Comparison of ENCODE assay signal across 1 cellular context in genomic region chr1:6471969-6472368, GRCh38.
TF ChIP-seq lines count a peak whose summit lies in the region.

No MANE protein-coding gene starts in this region.

TF ChIP-seq in IMR-90, 13 proteins besides CTCF, POLR2A, EP300 and RAD21 (continued from another document):
- TF ChIP-seq, protein P1, sequence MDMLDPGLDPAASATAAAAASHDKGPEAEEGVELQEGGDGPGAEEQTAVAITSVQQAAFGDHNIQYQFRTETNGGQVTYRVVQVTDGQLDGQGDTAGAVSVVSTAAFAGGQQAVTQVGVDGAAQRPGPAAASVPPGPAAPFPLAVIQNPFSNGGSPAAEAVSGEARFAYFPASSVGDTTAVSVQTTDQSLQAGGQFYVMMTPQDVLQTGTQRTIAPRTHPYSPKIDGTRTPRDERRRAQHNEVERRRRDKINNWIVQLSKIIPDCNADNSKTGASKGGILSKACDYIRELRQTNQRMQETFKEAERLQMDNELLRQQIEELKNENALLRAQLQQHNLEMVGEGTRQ (IDR thresholded peaks at IDR 0.05; ENCODE audit: low read depth, low read length): no peak
- TF ChIP-seq BHLHE40 (IDR thresholded peaks at IDR 0.05; ENCODE audit: low read depth, low read length): no peak
- TF ChIP-seq MAFK (IDR thresholded peaks at IDR 0.05; ENCODE audit: low read depth, low read length): no peak
- no peak for TF ChIP-seq NFE2L2 (IDR thresholded peaks at IDR 0.05; ENCODE audit: low read depth, low read length)
- TF ChIP-seq, protein P2, sequence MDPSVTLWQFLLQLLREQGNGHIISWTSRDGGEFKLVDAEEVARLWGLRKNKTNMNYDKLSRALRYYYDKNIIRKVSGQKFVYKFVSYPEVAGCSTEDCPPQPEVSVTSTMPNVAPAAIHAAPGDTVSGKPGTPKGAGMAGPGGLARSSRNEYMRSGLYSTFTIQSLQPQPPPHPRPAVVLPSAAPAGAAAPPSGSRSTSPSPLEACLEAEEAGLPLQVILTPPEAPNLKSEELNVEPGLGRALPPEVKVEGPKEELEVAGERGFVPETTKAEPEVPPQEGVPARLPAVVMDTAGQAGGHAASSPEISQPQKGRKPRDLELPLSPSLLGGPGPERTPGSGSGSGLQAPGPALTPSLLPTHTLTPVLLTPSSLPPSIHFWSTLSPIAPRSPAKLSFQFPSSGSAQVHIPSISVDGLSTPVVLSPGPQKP (IDR thresholded peaks at IDR 0.05; ENCODE audit: borderline replicate concordance, low read depth, low read length): no peak
- no peak for TF ChIP-seq CEBPB (IDR thresholded peaks at IDR 0.05; ENCODE audit: low read depth, low read length)
- TF ChIP-seq MXI1 (IDR thresholded peaks at IDR 0.05; ENCODE audit: borderline replicate concordance, low read depth, low read length): no peak
- TF ChIP-seq CHD1 (IDR thresholded peaks at IDR 0.05; ENCODE audit: low read depth, low read length): no peak
